ENCODE assay signal across 24 cellular contexts in the genomic region with DNA sequence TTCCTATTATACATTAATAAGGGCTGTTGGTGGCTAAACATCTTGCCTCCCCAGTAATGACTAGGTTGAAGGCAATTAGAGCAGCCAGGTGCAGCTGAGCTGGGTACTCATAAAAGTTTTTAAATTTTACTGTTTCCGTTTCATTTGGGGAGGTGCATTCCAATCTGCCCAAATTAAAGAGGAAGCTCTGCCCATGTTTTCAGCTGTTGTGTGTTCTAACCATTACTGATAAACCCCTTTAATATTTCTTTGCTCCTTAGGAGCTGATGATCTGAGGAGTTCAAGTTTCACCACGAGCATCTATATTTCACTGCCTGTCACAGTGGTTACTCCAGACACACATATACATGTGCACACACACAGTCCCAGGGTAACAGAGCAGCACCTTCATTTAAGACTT.
DNase-seq lines count a peak whose midpoint lies in the region; ATAC-seq, FAIRE-seq and TF ChIP-seq lines count a peak whose summit lies in the region.
"Had no signal": no experiment of that assay in that cellular context is flagged by ENCODE, and none has a peak within 500 bp of the region (broad histone marks: within the 10 kb centered on the region; RNA-seq: fewer than 3 reads in every experiment).

No MANE protein-coding gene starts in this region.

- H3K9me2 ChIP-seq in DOHH2 (replicated peaks; ENCODE audit: control insufficient read depth, low read length): no peaks in the 10 kb centered on the region

- H3K36me3 ChIP-seq in DOHH2 (ENCODE audit: control insufficient read depth, low read length) (no peaks in the 10 kb centered on the region), Peyer's patch (no peaks in the 10 kb centered on the region), HepG2 (replicated peaks in 1 of 2; ENCODE audit: control insufficient read depth in 1 of 2, insufficient read depth in 2 of 2, low read length in 2 of 2) (no peaks in the 10 kb centered on the region)
- H3K36me3 ChIP-seq: esophagus muscularis mucosa, vagina had no signal

- H3K79me2 ChIP-seq in DOHH2 (ENCODE audit: control insufficient read depth, low read length) (peaks cover 72% of the 10 kb centered on the region), HepG2 (ENCODE audit: insufficient read depth, low read length) (no peaks in the 10 kb centered on the region)

- intact Hi-C loops in HepG2 (cut with micrococcal nuclease; ENCODE audit: unreplicated experiment): no loop called here

- DNase-seq in A172 (ENCODE audit: low spot score) (peak; percentile 69), NCI-H1105 (lab: John Stamatoyannopoulos, UW) (peak; percentile 86), Peyer's patch (no peak), HepG2 (ENCODE audit: low spot score) (no peak)
- DNase-seq: activated CD4-positive, CD25-positive, alpha-beta regulatory T cell treated with anti-CD3 and anti-CD28 coated beads, Interleukin-2, amount 50 U/mL, for 72 hours; activated CD8-positive, alpha-beta memory T cell treated with anti-CD3 and anti-CD28 coated beads for 24 hours; activated T-cell treated with anti-CD3 and anti-CD28 coated beads, Interleukin-2, amount 50 U/mL, for 24 hours; CD4-positive, alpha-beta memory T cell; DMS153; H7; islet precursor cell; mucosa of descending colon; NCI-H2171; NCI-H524 treated with DMSO at 0.1 percent for 48 hours; testis had no signal

- no peak overlapping the region for H3K9ac ChIP-seq in HepG2 (ENCODE audit: insufficient read depth, low read depth, low read length)

- H4K20me1 ChIP-seq in DOHH2 (ENCODE audit: control insufficient read depth, insufficient read depth, low read depth, low read length): peaks cover 7% of the 10 kb centered on the region; the same call in 1 of the 2 replicates
- H4K20me1 ChIP-seq in HepG2 (ENCODE audit: insufficient read depth, low read length): no peaks in the 10 kb centered on the region

- H3K4me1 ChIP-seq in DOHH2 (ENCODE audit: control insufficient read depth, low read length) (peaks cover 32% of the 10 kb centered on the region), Peyer's patch (no peaks in the 10 kb centered on the region), HepG2 (ENCODE audit: insufficient read depth, low read length) (no peaks in the 10 kb centered on the region)

- H3K27ac ChIP-seq in DOHH2 (ENCODE audit: low read depth, low read length) (no peak overlapping the region), VCaP (peak overlapping the region; percentile 25), Peyer's patch (no peak overlapping the region), HepG2 (ENCODE audit: extremely low read length, insufficient read depth, low read length) (no peak overlapping the region)
- H3K27ac ChIP-seq: esophagus muscularis mucosa, SK-N-MC, testis, vagina had no signal

- H3K9me3 ChIP-seq in DOHH2 (ENCODE audit: control insufficient read depth, insufficient read depth, low read length) (no peaks in the 10 kb centered on the region), Peyer's patch (no peaks in the 10 kb centered on the region), HepG2 (ENCODE audit: low read length) (no peaks in the 10 kb centered on the region)
- H3K9me3 ChIP-seq: esophagus muscularis mucosa, mucosa of descending colon, testis, vagina had no signal

- no peak for TF ChIP-seq RAD21 in HepG2 (CRISPR knock-in tag; IDR thresholded peaks at IDR 0.05)

- in situ Hi-C loops in HepG2 (cut with HindIII; ENCODE audit: extremely low pct_ligation_motif_present, low pct_unique_long_range_greater_than_20kb): no loop called here

- WGBS in HepG2 (ENCODE audit: low lambda C conversion rate): 3% methylated on average over 2 of the region's 2 CpGs

- no TSS peak for BruUV-seq in HepG2 (replicated peaks; lab: Mats Ljungman, UMichigan)

- ATAC-seq in HepG2 (no peak), HG03108 (IDR thresholded peaks at IDR 0.05; ENCODE audit: unreplicated experiment) (no peak)
- ATAC-seq: mucosa of descending colon, Panc1 had no signal

- no peak for TF ChIP-seq EP300 in HepG2 (IDR thresholded peaks at IDR 0.05; ENCODE audit: low read depth in 2 of 2, low read length in 2 of 2)
- no peak for TF ChIP-seq EP300 in HepG2 (CRISPR knock-in tag; IDR thresholded peaks at IDR 0.05; ENCODE audit: borderline replicate concordance)

- H3K4me3 ChIP-seq in DOHH2 (ENCODE audit: low read length) (no peak overlapping the region), Peyer's patch (no peak overlapping the region), HepG2 (replicated peaks in 1 of 3; ENCODE audit: insufficient read depth in 1 of 3, low read depth in 2 of 3, low read length in 3 of 3) (no peak overlapping the region)
- H3K4me3 ChIP-seq: esophagus muscularis mucosa, mucosa of descending colon, SK-N-MC, testis, vagina had no signal

- no peaks in the 10 kb centered on the region for H3F3A ChIP-seq in DOHH2 (ENCODE audit: control insufficient read depth, insufficient read depth)

- CTCF ChIA-PET in HepG2 (lab: Yijun Ruan, JAX; ENCODE audit: low intra/inter-chr PET ratio, low total read pairs): no interaction called here

- TF ChIP-seq POLR2A in Peyer's patch (IDR thresholded peaks at IDR 0.05) (no peak), HepG2 (IDR thresholded peaks at IDR 0.05; ENCODE audit: insufficient read depth in 1 of 2, low read depth in 2 of 2, low read length in 2 of 2) (no peak)

- H2AFZ ChIP-seq in HepG2 (ENCODE audit: low read length): no peak overlapping the region

- H3K4me2 ChIP-seq in DOHH2 (ENCODE audit: low read length) (peak overlapping the region; percentile 4; the same call in 1 of the 2 replicates), HepG2 (ENCODE audit: low read depth, low read length) (no peak overlapping the region)

- POLR2A ChIA-PET in HepG2 (lab: Yijun Ruan, JAX): no interaction called here

- H3K27me3 ChIP-seq in DOHH2 (ENCODE audit: control insufficient read depth, low read length) (no peaks in the 10 kb centered on the region), Peyer's patch (no peaks in the 10 kb centered on the region), HepG2 (ENCODE audit: control insufficient read depth in 1 of 2, insufficient read depth in 2 of 2, low read length in 2 of 2) (peaks cover 0 to 6% of the 10 kb centered on the region in 2 experiments; a peak in 2 of 5 replicates)
- H3K27me3 ChIP-seq: esophagus muscularis mucosa, testis, vagina had no signal

- no peak for FAIRE-seq in HepG2 (lab: Jason Lieb, UNC)
- FAIRE-seq: colon, GM18507 had no signal

- no peak for TF ChIP-seq CTCF in DOHH2 (IDR thresholded peaks at IDR 0.05; ENCODE audit: low read depth, low read length, poor library complexity, severe bottlenecking)
- no peak for TF ChIP-seq CTCF in VCaP (conservative IDR thresholded peaks at IDR 0.05)
- TF ChIP-seq CTCF in Peyer's patch (IDR thresholded peaks at IDR 0.05): no peak
- TF ChIP-seq CTCF in HepG2 (CRISPR knock-in tag; IDR thresholded peaks at IDR 0.05): no peak

TF ChIP-seq in HepG2, 621 proteins besides CTCF, POLR2A, EP300 and RAD21 (continues in another document):
- TF ChIP-seq SIN3B (IDR thresholded peaks at IDR 0.05; ENCODE audit: low read length): no peak
- no peak for TF ChIP-seq CC2D1A (CRISPR knock-in tag; IDR thresholded peaks at IDR 0.05)
- TF ChIP-seq NFRKB (IDR thresholded peaks at IDR 0.05): no peak
- no peak for TF ChIP-seq KLF16 (CRISPR knock-in tag; IDR thresholded peaks at IDR 0.05)
- TF ChIP-seq PRPF4 (IDR thresholded peaks at IDR 0.05; ENCODE audit: low read depth, low read length, poor library complexity, severe bottlenecking): no peak
- TF ChIP-seq, protein P1, sequence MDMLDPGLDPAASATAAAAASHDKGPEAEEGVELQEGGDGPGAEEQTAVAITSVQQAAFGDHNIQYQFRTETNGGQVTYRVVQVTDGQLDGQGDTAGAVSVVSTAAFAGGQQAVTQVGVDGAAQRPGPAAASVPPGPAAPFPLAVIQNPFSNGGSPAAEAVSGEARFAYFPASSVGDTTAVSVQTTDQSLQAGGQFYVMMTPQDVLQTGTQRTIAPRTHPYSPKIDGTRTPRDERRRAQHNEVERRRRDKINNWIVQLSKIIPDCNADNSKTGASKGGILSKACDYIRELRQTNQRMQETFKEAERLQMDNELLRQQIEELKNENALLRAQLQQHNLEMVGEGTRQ (IDR thresholded peaks at IDR 0.05; ENCODE audit: low read depth, low read length): no peak
- TF ChIP-seq, protein P1 (CRISPR knock-in tag; IDR thresholded peaks at IDR 0.05; ENCODE audit: borderline replicate concordance): no peak

Comparison
In these comparisons a context has a peak if more than half of its experiments do, and no peak if none do; other contexts are left out.
1. DNase-seq: peak in A172 (single experiment) and NCI-H1105 (single experiment); none in Peyer's patch (0 of 3) and HepG2 (single experiment).